In the genomic region with DNA sequence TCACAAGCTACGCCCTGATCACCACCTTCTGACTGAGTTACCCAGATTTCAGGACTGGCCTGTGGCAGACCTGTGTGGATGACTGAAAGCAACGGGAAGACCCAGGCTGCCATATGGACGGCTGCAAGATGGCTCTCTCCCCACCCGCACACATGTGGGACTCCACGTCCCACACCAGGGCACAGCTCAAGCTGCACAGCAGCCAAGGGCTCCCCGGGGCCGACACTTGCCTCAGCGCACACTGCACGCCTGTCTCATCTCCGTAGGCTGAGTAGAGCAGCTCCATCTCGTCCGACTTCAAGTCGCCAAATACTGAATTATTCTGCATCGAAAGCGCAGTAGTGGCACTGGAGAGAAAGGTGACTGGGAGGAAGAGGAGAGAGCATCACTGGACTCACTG, we compare ENCODE assay signal across 15 cellular contexts. TPM values are rescaled to one million over a fixed set of nuclear protein-coding genes. Genes with fewer than 3 reads are reported as not detected.
DNase-seq lines count a peak whose midpoint lies in the region; ATAC-seq, FAIRE-seq and TF ChIP-seq lines count a peak whose summit lies in the region.
"Had no signal": no experiment of that assay in that cellular context is flagged by ENCODE, and none has a peak within 500 bp of the region (broad histone marks: within the 10 kb centered on the region; RNA-seq: fewer than 3 reads in every experiment).

No MANE protein-coding gene starts in this region.

- H3K27me3 Mint-ChIP-seq in activated T-cell treated with anti-CD3 and anti-CD28 coated beads, Interleukin-2, amount 50 U/mL, for 24 hours = no peaks in the 10 kb centered on the region
- H3K27me3 Mint-ChIP-seq in activated CD8-positive, alpha-beta memory T cell treated with anti-CD3 and anti-CD28 coated beads, Interleukin-2, amount 10 ng/mL, durations not matched to agents 7 days and 5 days = peaks cover 6% of the 10 kb centered on the region

- no peak overlapping the region for H3K18ac ChIP-seq in H1 (ENCODE audit: extremely low read depth, low read length)

- no peak overlapping the region for H2BK12ac ChIP-seq in H1 (ENCODE audit: low read depth, low read length)

- FAIRE-seq in H1 (lab: Jason Lieb, UNC) = no peak

- TF ChIP-seq EP300 in H1 (IDR thresholded peaks at IDR 0.05; ENCODE audit: borderline replicate concordance in 1 of 2, low read depth in 2 of 2, low read length in 2 of 2) = no peak

- H4K91ac ChIP-seq in H1 (replicated peaks; ENCODE audit: insufficient read length, low read length) = no peak overlapping the region

- no peak for TF ChIP-seq CTCF in RWPE1 (conservative IDR thresholded peaks at IDR 0.05; ENCODE audit: low read depth)
- no peak for TF ChIP-seq CTCF in H1 (IDR thresholded peaks at IDR 0.05; ENCODE audit: control extremely low read depth in 1 of 3, insufficient read depth in 1 of 3, low read depth in 1 of 3, low read length in 3 of 3)
- TF ChIP-seq CTCF in osteoblast (IDR thresholded peaks at IDR 0.05; ENCODE audit: extremely low read depth, low read depth, low read length) = no peak

- H3K36me3 Mint-ChIP-seq in activated T-cell treated with anti-CD3 and anti-CD28 coated beads, Interleukin-2, amount 50 U/mL, for 24 hours (ENCODE audit: low read depth) = peaks cover 82% of the 10 kb centered on the region
- peaks cover 41% of the 10 kb centered on the region for H3K36me3 Mint-ChIP-seq in activated CD8-positive, alpha-beta memory T cell treated with anti-CD3 and anti-CD28 coated beads, Interleukin-2, amount 10 ng/mL, durations not matched to agents 7 days and 5 days

- no peak overlapping the region for H2BK15ac ChIP-seq in H1 (ENCODE audit: low read length)

- no peak overlapping the region for H2AFZ ChIP-seq in H1 (ENCODE audit: low read length)
- H2AFZ ChIP-seq in osteoblast (ENCODE audit: low read length) = no peak overlapping the region

- 94% methylated on average over 15 of the region's 15 CpGs; no CpG with 5 or more reads in 1 of the 2 experiments for WGBS in H1 (ENCODE audit: extremely low coverage in 1 of 2, insufficient coverage in 1 of 2, insufficient read length in 1 of 2, insufficient replicate concordance in 2 of 2, low coverage in 1 of 2, low lambda C conversion rate in 2 of 2, missing lambda C conversion rate in 1 of 2), 2 experiments

- no peak for TF ChIP-seq POLR2A in H1 (IDR thresholded peaks at IDR 0.05; ENCODE audit: control extremely low read depth in 1 of 2, low read depth in 2 of 2, low read length in 2 of 2)

- H3K27me3 ChIP-seq in H1 (replicated peaks in 1 of 4; ENCODE audit: control insufficient read depth in 3 of 4, extremely low read depth in 1 of 4, insufficient read depth in 3 of 4, low read length in 3 of 4) (no peaks in the 10 kb centered on the region; a peak in 1 of 7 replicates), osteoblast (ENCODE audit: insufficient read depth, low read length) (no peaks in the 10 kb centered on the region)

- H3K4me2 ChIP-seq in H1 (ENCODE audit: insufficient read depth in 1 of 2, low read depth in 2 of 2, low read length in 2 of 2) (no peak overlapping the region), osteoblast (ENCODE audit: insufficient read depth, low read length) (no peak overlapping the region)

- H2BK120ac ChIP-seq in H1 (replicated peaks; ENCODE audit: low read depth, low read length) = no peak overlapping the region

- peaks cover 18% of the 10 kb centered on the region for H3K4me1 Mint-ChIP-seq in activated T-cell treated with anti-CD3 and anti-CD28 coated beads, Interleukin-2, amount 50 U/mL, for 24 hours (ENCODE audit: low read depth)
- H3K4me1 Mint-ChIP-seq in activated CD8-positive, alpha-beta memory T cell treated with anti-CD3 and anti-CD28 coated beads, Interleukin-2, amount 10 ng/mL, durations not matched to agents 7 days and 5 days = peaks cover 18% of the 10 kb centered on the region

- H2AK5ac ChIP-seq in H1 (ENCODE audit: low read depth, low read length) = no peak overlapping the region

- peak overlapping the region; percentile 52; the same call in 1 of the 2 replicates for H2BK5ac ChIP-seq in H1 (ENCODE audit: low read depth, low read length)

- H3K27ac ChIP-seq in RWPE1 (peak overlapping the region; percentile 6), H1 (ENCODE audit: low read depth, low read length) (no peak overlapping the region), osteoblast (ENCODE audit: low read depth, low read length) (no peak overlapping the region)
- H3K27ac ChIP-seq: 22Rv1, HL-60 had no signal

- DNase-seq in NCI-H748 (lab: John Stamatoyannopoulos, UW; ENCODE audit: unreplicated experiment) (peak; percentile 31), NCI-H748 treated with DMSO at 0.1 percent for 48 hours (lab: John Stamatoyannopoulos, UW) (no peak), RWPE1 (ENCODE audit: low spot score) (no peak), H1 (ENCODE audit: low read depth in 1 of 2, low spot score in 2 of 2) (no peak), osteoblast (ENCODE audit: insufficient read length, low spot score, missing footprints) (peak; percentile 73), KBM-7 (no peak)
- no peak for DNase-seq in activated T-cell treated with anti-CD3 and anti-CD28 coated beads, Interleukin-2, amount 50 U/mL, for 24 hours
- DNase-seq in activated CD8-positive, alpha-beta memory T cell treated with anti-CD3 and anti-CD28 coated beads, Interleukin-2, amount 10 ng/mL, durations not matched to agents 7 days and 5 days = no peak
- DNase-seq: CD8-positive, alpha-beta memory T cell; DMS53; GF-D8; HCEC 1CT had no signal

- no peak overlapping the region for H3K9ac ChIP-seq in H1 (replicated peaks in 1 of 4; ENCODE audit: extremely low read depth in 1 of 4, low read depth in 3 of 4, low read length in 3 of 4)

- peaks cover 5% of the 10 kb centered on the region; the same call in 1 of the 2 replicates for H3K23me2 ChIP-seq in H1 (ENCODE audit: low read depth, low read length)

- ATAC-seq in activated CD8-positive, alpha-beta memory T cell treated with anti-CD3 and anti-CD28 coated beads, Interleukin-2, amount 10 ng/mL, durations not matched to agents 7 days and 5 days = no peak

- no peak for TF ChIP-seq RAD21 in H1 (IDR thresholded peaks at IDR 0.05 in 1 of 2, conservative IDR thresholded peaks at IDR 0.05 in 1 of 2; ENCODE audit: low read depth in 2 of 2, low read length in 2 of 2)

- CTCF ChIA-PET in RWPE1 (lab: Yijun Ruan, JAX) (no interaction called here), H1 (lab: Charles Lee; ENCODE audit: partially characterized antibody) (interaction anchor here (0.7 to 1.1 kb wide), 4 partner anchors 9 to 111 kb away, joined by 3 to 4 read pairs (median 3); no protein-coding TSS in a partner anchor)
- CTCF ChIA-PET in activated CD8-positive, alpha-beta memory T cell treated with anti-CD3 and anti-CD28 coated beads, Interleukin-2, amount 10 ng/mL, durations not matched to agents 7 days and 5 days (lab: Charles Lee) = no interaction called here

- H3K56ac ChIP-seq in H1 (replicated peaks; ENCODE audit: insufficient read length, low read depth, low read length) = no peak overlapping the region

- H3K79me1 ChIP-seq in H1 (ENCODE audit: low read depth, low read length) = peaks cover 27% of the 10 kb centered on the region

- no peak overlapping the region for H4K5ac ChIP-seq in H1 (ENCODE audit: insufficient read length, low read depth, low read length)

- no peak overlapping the region for H3K14ac ChIP-seq in H1 (ENCODE audit: insufficient read length)

- H3K9me3 Mint-ChIP-seq in activated T-cell treated with anti-CD3 and anti-CD28 coated beads, Interleukin-2, amount 50 U/mL, for 24 hours = peaks cover 12% of the 10 kb centered on the region
- peaks cover 10% of the 10 kb centered on the region for H3K9me3 Mint-ChIP-seq in activated CD8-positive, alpha-beta memory T cell treated with anti-CD3 and anti-CD28 coated beads, Interleukin-2, amount 10 ng/mL, durations not matched to agents 7 days and 5 days (ENCODE audit: low read depth)

- no peaks in the 10 kb centered on the region; a peak in 1 of 4 replicates for H3K9me3 ChIP-seq in H1 (ENCODE audit: insufficient read depth in 2 of 2, low read depth in 1 of 2, low read length in 1 of 2)
- H3K9me3 ChIP-seq in osteoblast (ENCODE audit: low read depth, low read length) = no peaks in the 10 kb centered on the region

- POLR2A ChIA-PET in RWPE1 (lab: Yijun Ruan, JAX; ENCODE audit: low non-redundant PET) (no interaction called here), H1 (lab: Charles Lee; ENCODE audit: partially characterized antibody) (interaction anchor here (0.5 to 1.5 kb wide), 2 partner anchors 9 to 516 kb away, joined by 3 to 4 read pairs; no protein-coding TSS in a partner anchor)

- H2BK20ac ChIP-seq in H1 (ENCODE audit: low read length) = no peak overlapping the region

- H3K4ac ChIP-seq in H1 (replicated peaks; ENCODE audit: insufficient read length, low read depth, low read length) = no peak overlapping the region

- H3K27ac Mint-ChIP-seq in activated T-cell treated with anti-CD3 and anti-CD28 coated beads, Interleukin-2, amount 50 U/mL, for 24 hours = no peak overlapping the region
- H3K27ac Mint-ChIP-seq in activated CD8-positive, alpha-beta memory T cell treated with anti-CD3 and anti-CD28 coated beads, Interleukin-2, amount 10 ng/mL, durations not matched to agents 7 days and 5 days = no peak overlapping the region

- H3K79me2 ChIP-seq in H1 (ENCODE audit: control insufficient read depth in 1 of 2, insufficient read depth in 2 of 2, low read length in 2 of 2) (peaks cover 0 to 23% of the 10 kb centered on the region in 2 experiments; a peak in 3 of 4 replicates), osteoblast (ENCODE audit: insufficient read depth, low read length) (peaks cover 31% of the 10 kb centered on the region)

- no peaks in the 10 kb centered on the region for H3K4me1 ChIP-seq in H1 (replicated peaks in 1 of 4; ENCODE audit: control insufficient read depth in 3 of 4, insufficient read depth in 4 of 4, low read length in 3 of 4)
- H3K4me1 ChIP-seq in osteoblast (ENCODE audit: insufficient read depth, low read length) = no peaks in the 10 kb centered on the region

- peaks cover 19 to 60% (median 59%) of the 10 kb centered on the region in 4 experiments for H3K36me3 ChIP-seq in H1 (ENCODE audit: control insufficient read depth in 2 of 4, insufficient read depth in 4 of 4, low read length in 3 of 4)
- peaks cover 64% of the 10 kb centered on the region for H3K36me3 ChIP-seq in osteoblast (ENCODE audit: insufficient read depth, low read length)

- no peak overlapping the region for H4K8ac ChIP-seq in H1 (ENCODE audit: extremely low read depth, insufficient read depth, low read length)

- H3K23ac ChIP-seq in H1 (ENCODE audit: insufficient read length) = no peak overlapping the region

- H3K4me3 ChIP-seq in H1 (ENCODE audit: extremely low read depth in 1 of 4, insufficient read depth in 2 of 4, low read depth in 3 of 4, low read length in 4 of 4) (no peak overlapping the region), osteoblast (ENCODE audit: insufficient read depth, low read length) (no peak overlapping the region)

- in situ Hi-C loops in KBM-7 (cut with MboI; ENCODE audit: low pct_unique_long_range_greater_than_20kb, low sequenced_read_pairs) = no loop called here

- peaks cover 10 to 38% of the 10 kb centered on the region in 2 experiments for H4K20me1 ChIP-seq in H1 (replicated peaks in 1 of 2; ENCODE audit: control insufficient read depth in 1 of 2, insufficient read depth in 2 of 2, low read length in 2 of 2)
- peaks cover 14% of the 10 kb centered on the region for H4K20me1 ChIP-seq in osteoblast (ENCODE audit: insufficient read depth, low read length)

- H3K4me3 Mint-ChIP-seq in activated T-cell treated with anti-CD3 and anti-CD28 coated beads, Interleukin-2, amount 50 U/mL, for 24 hours = no peak overlapping the region
- no peak overlapping the region for H3K4me3 Mint-ChIP-seq in activated CD8-positive, alpha-beta memory T cell treated with anti-CD3 and anti-CD28 coated beads, Interleukin-2, amount 10 ng/mL, durations not matched to agents 7 days and 5 days
- H3K4me3 Mint-ChIP-seq: CD14-positive monocyte had no signal

RNA-seq across cellular contexts. Expression of a gene that starts 14.5 kb away (rescaled TPM):
- 46.5 and 49.4 TPM in 2 replicates for total RNA-seq in H1 (2021; fragmentation: NEBNext Ultra II Directional; extraction: Animal tissue kit (Norgen Biotek cat#: 25700))
- polyA plus RNA-seq in H1 (2011; rRNA removed) = 9.3 and 16.2 TPM in 2 replicates
- polyA plus RNA-seq in H1 (2011; cell fraction: cytosol; rRNA removed) = 17.0 TPM
- polyA plus RNA-seq in H1 (2011; cell fraction: nucleus; rRNA removed) = 50.5 TPM
- 36.8 to 40.3 TPM (median 39.2 TPM) in 4 replicates for polyA plus RNA-seq in H1 (2012, experiment 1 of 2)
- polyA plus RNA-seq in H1 (2012, experiment 2 of 2) = 14.0 TPM
- polyA plus RNA-seq in H1 (2013, experiment 1 of 2) = 29.3 TPM
- 26.5 TPM for polyA plus RNA-seq in H1 (2013, experiment 2 of 2)
- polyA minus RNA-seq in H1 (2011; rRNA and poly(A)+ RNA removed) = 22.4 and 30.0 TPM in 2 replicates
- 18.1 TPM for polyA minus RNA-seq in H1 (2011; cell fraction: cytosol; rRNA and poly(A)+ RNA removed)
- 48.6 TPM for polyA minus RNA-seq in H1 (2011; cell fraction: nucleus; rRNA and poly(A)+ RNA removed)
- total RNA-seq in osteoblast = 29.8 and 35.8 TPM in 2 replicates
- 10 to 100 TPM; 58.6 to 64.7 TPM for total RNA-seq in activated CD8-positive, alpha-beta memory T cell treated with anti-CD3 and anti-CD28 coated beads, Interleukin-2, amount 10 ng/mL, durations not matched to agents 7 days and 5 days

RNA-seq across cellular contexts. Expression of a gene that starts 14.6 kb away (rescaled TPM):
- 34.5 and 39.2 TPM in 2 replicates for total RNA-seq in H1 (2021; fragmentation: NEBNext Ultra II Directional; extraction: Animal tissue kit (Norgen Biotek cat#: 25700))
- 17.9 and 20.0 TPM in 2 replicates for polyA plus RNA-seq in H1 (2011; rRNA removed)
- polyA plus RNA-seq in H1 (2011; cell fraction: cytosol; rRNA removed) = 28.8 TPM
- 27.0 TPM for polyA plus RNA-seq in H1 (2011; cell fraction: nucleus; rRNA removed)
- polyA plus RNA-seq in H1 (2012, experiment 1 of 2) = 26.9 to 37.9 TPM (median 33.7 TPM) in 4 replicates
- 13.1 TPM for polyA plus RNA-seq in H1 (2012, experiment 2 of 2)
- 33.0 TPM for polyA plus RNA-seq in H1 (2013, experiment 1 of 2)
- 33.3 TPM for polyA plus RNA-seq in H1 (2013, experiment 2 of 2)
- 29.1 and 53.1 TPM in 2 replicates for polyA minus RNA-seq in H1 (2011; rRNA and poly(A)+ RNA removed)
- 20.4 TPM for polyA minus RNA-seq in H1 (2011; cell fraction: cytosol; rRNA and poly(A)+ RNA removed)
- polyA minus RNA-seq in H1 (2011; cell fraction: nucleus; rRNA and poly(A)+ RNA removed) = 24.3 TPM
- 3.8 and 4.0 TPM in 2 replicates for total RNA-seq in osteoblast
- total RNA-seq in activated CD8-positive, alpha-beta memory T cell treated with anti-CD3 and anti-CD28 coated beads, Interleukin-2, amount 10 ng/mL, durations not matched to agents 7 days and 5 days = 10 to 100 TPM; 33.0 to 38.8 TPM

RNA-seq across cellular contexts. Expression of a gene that starts 27.3 kb away (rescaled TPM):
- total RNA-seq in H1 (2021; fragmentation: NEBNext Ultra II Directional; extraction: Animal tissue kit (Norgen Biotek cat#: 25700)) = 16.6 and 19.8 TPM in 2 replicates
- 4.7 and 10.8 TPM in 2 replicates for polyA plus RNA-seq in H1 (2011; rRNA removed)
- polyA plus RNA-seq in H1 (2011; cell fraction: cytosol; rRNA removed) = 4.3 TPM
- 78.4 TPM for polyA plus RNA-seq in H1 (2011; cell fraction: nucleus; rRNA removed)
- 27.8 to 38.5 TPM (median 36.1 TPM) in 4 replicates for polyA plus RNA-seq in H1 (2012, experiment 1 of 2)
- polyA plus RNA-seq in H1 (2012, experiment 2 of 2) = 2.5 TPM
- 6.1 TPM for polyA plus RNA-seq in H1 (2013, experiment 1 of 2)
- polyA plus RNA-seq in H1 (2013, experiment 2 of 2) = 5.6 TPM
- 16.1 and 19.7 TPM in 2 replicates for polyA minus RNA-seq in H1 (2011; rRNA and poly(A)+ RNA removed)
- polyA minus RNA-seq in H1 (2011; cell fraction: cytosol; rRNA and poly(A)+ RNA removed) = 14.1 TPM
- polyA minus RNA-seq in H1 (2011; cell fraction: nucleus; rRNA and poly(A)+ RNA removed) = 35.3 TPM
- 1.2 and 1.8 TPM in 2 replicates for total RNA-seq in osteoblast
- 10 to 100 TPM in 1 of 2 experiments, 1 to 10 TPM in 1; 9.9 to 10.6 TPM for total RNA-seq in activated CD8-positive, alpha-beta memory T cell treated with anti-CD3 and anti-CD28 coated beads, Interleukin-2, amount 10 ng/mL, durations not matched to agents 7 days and 5 days
- polyA plus RNA-seq: CD14-positive monocyte; CD8-positive, alpha-beta memory T cell had no signal

Comparison
In these comparisons a context has a peak if more than half of its experiments do, and no peak if none do; other contexts are left out.
1. DNase-seq: peak in NCI-H748 (single experiment) and osteoblast (single experiment); none in NCI-H748 treated with DMSO at 0.1 percent for 48 hours (single experiment), RWPE1 (single experiment), H1 (0 of 2), activated T-cell treated with anti-CD3 and anti-CD28 coated beads, Interleukin-2, amount 50 U/mL, for 24 hours (single experiment), KBM-7 (single experiment) and activated CD8-positive, alpha-beta memory T cell treated with anti-CD3 and anti-CD28 coated beads, Interleukin-2, amount 10 ng/mL, durations not matched to agents 7 days and 5 days (single experiment).